8 cellular contexts compared by ENCODE assay signal in the genomic region with DNA sequence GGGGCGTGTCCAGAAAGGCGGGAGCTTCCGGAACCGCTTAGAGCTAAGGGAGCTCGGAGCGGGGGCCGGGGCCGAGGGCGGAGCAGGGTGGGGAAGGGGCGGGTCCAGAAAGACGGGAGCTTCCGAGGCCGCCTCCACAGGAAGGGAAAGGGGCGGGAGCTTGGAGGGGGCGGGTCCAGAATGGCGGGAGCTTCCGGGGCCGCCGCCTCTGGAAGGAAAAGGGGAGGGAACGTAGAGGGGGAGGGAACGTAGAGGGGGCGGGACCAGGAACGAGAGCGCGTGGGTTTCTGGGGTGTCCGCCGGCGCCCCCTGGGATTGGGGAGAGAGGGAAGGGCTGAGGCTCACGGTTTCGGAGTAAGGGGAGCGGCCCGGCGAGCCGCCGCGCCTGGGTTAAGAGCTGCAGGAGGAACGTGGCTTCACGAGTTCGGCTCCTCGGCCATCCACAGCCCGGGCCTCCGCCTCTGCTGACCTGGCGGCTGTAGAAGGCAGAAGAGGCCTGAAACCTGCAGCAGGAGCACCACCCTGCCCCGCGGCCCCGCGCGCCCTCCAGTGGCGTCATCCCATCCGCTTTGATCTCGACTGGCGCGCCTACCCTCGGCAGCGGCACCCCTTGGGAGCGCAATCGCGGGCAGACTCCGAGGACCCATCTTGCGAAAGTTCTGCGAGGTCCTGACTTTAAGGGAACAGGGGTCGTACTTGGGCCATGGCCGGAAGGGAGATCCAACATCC. TPM values are rescaled to one million over a fixed set of nuclear protein-coding genes. Genes with fewer than 3 reads are reported as not detected.
DNase-seq lines count a peak whose midpoint lies in the region; ATAC-seq and TF ChIP-seq lines count a peak whose summit lies in the region.

No MANE protein-coding gene starts in this region.

- ATAC-seq in HG03442 (IDR thresholded peaks at IDR 0.05; ENCODE audit: unreplicated experiment): peak; percentile 59
- ATAC-seq in left colon: peak; percentile 92

- H3K4me1 ChIP-seq in BLaER1 (peaks cover 68% of the 10 kb centered on the region), colonic mucosa (peaks cover 8% of the 10 kb centered on the region)

- peak; percentile 94 for DNase-seq in GM19238 (ENCODE audit: insufficient read length, low spot score)
- DNase-seq in NCI-H510A treated with DMSO at 0.1 percent for 48 hours (lab: John Stamatoyannopoulos, UW): peak; percentile 91
- peak; percentile 98 to 99 for DNase-seq in activated CD4-positive, alpha-beta T cell treated with anti-CD3 and anti-CD28 coated beads for 4 hours
- peak; percentile 99 for DNase-seq in colonic mucosa
- DNase-seq in left colon: peak; percentile 99
- DNase-seq in stimulated activated CD4-positive, alpha-beta T cell treated with anti-CD3 and anti-CD28 coated beads, Interleukin-1b, Interleukin-23, amount 100 ng/mL, for 4 hours (ENCODE audit: low read depth in 2 of 2): peak; percentile 99

- H3K4me3 ChIP-seq in BLaER1 (peak overlapping the region; percentile 74), colonic mucosa (peak overlapping the region; percentile 65)

- H3K27me3 ChIP-seq in BLaER1 (no peaks in the 10 kb centered on the region), colonic mucosa (no peaks in the 10 kb centered on the region)

- H3K9me3 ChIP-seq in BLaER1 (no peaks in the 10 kb centered on the region), colonic mucosa (no peaks in the 10 kb centered on the region)

- no peaks in the 10 kb centered on the region for H3K36me3 ChIP-seq in BLaER1
- no peaks in the 10 kb centered on the region for H3K36me3 ChIP-seq in colonic mucosa

- H4K20me1 ChIP-seq in BLaER1: no peaks in the 10 kb centered on the region

- H3K9ac ChIP-seq in BLaER1 (peak overlapping the region; percentile 87), colonic mucosa (ENCODE audit: low read depth in 2 of 2, low read length in 2 of 2) (peak overlapping the region; percentile 77 to 79)

- peak overlapping the region; percentile 98 for H3K4me2 ChIP-seq in BLaER1

- H3K27ac ChIP-seq in BLaER1 (peak overlapping the region; percentile 91), colonic mucosa (peak overlapping the region; percentile 92)

- intact Hi-C loops in colonic mucosa (cut with DNase I): loop anchor here (10.0 kb wide), 1 partner anchor 469 kb away; no protein-coding TSS in a partner anchor
- intact Hi-C loops in left colon (cut with DNase I, micrococcal nuclease): no loop called here

- TF ChIP-seq CTCF in colonic mucosa (IDR thresholded peaks at IDR 0.05): peak; percentile 52

RNA-seq across cellular contexts. Expression of a gene that starts 22.9 kb away (rescaled TPM):
- total RNA-seq in colonic mucosa: 10 to 100 TPM in 1 of 2 donors, 1 to 10 TPM in 1; 4.3 to 29.3 TPM
- 10 to 100 TPM in 1 of 2 donors, 1 to 10 TPM in 1; 3.6 to 11.4 TPM for total RNA-seq in left colon

RNA-seq across cellular contexts. Expression of a gene that starts 36.2 kb away (rescaled TPM):
- total RNA-seq in colonic mucosa (10 to 100 TPM; 10.1 to 20.5 TPM), left colon (10 to 100 TPM in 1 of 2 donors, 1 to 10 TPM in 1; 9.5 to 12.6 TPM)

RNA-seq across cellular contexts. Expression of a gene that starts 36.5 kb away (rescaled TPM):
- total RNA-seq in colonic mucosa: 10 to 100 TPM; 17.0 to 65.0 TPM
- 10 to 100 TPM; 28.1 to 29.1 TPM for total RNA-seq in left colon

Comparison
In these comparisons a context has a peak if more than half of its experiments do, and no peak if none do; other contexts are left out.
1. Peak in every context shown above with its lines: DNase-seq, ATAC-seq, H3K4me3 ChIP-seq and H3K27ac ChIP-seq.